19 cellular contexts compared by ENCODE assay signal in genomic region chr5:142815469-142815868, GRCh38.
"Had no signal": no experiment of that assay in that cellular context is flagged by ENCODE, and none has a peak within 500 bp of the region (broad histone marks: within the 10 kb centered on the region; RNA-seq: fewer than 3 reads in every experiment).

No MANE protein-coding gene starts in this region.

- ATAC-seq: esophagus mucosa; heart left ventricle; naive thymus-derived CD4-positive, alpha-beta T cell had no signal

- H3K4me3 Mint-ChIP-seq: naive thymus-derived CD4-positive, alpha-beta T cell; nephron progenitor cell had no signal

- H3K36me3 ChIP-seq: heart left ventricle, right atrium auricular region, sigmoid colon had no signal

- H3K27ac Mint-ChIP-seq: nephron progenitor cell had no signal

- FAIRE-seq: frontal cortex, islet of Langerhans, urothelium cell line had no signal

- H3K27me3 Mint-ChIP-seq: naive thymus-derived CD4-positive, alpha-beta T cell had no signal

- H3K4me3 ChIP-seq: coronary artery, dorsolateral prefrontal cortex, heart left ventricle, right atrium auricular region, sigmoid colon, skin epidermis had no signal

- H3K9me3 ChIP-seq: heart left ventricle, right atrium auricular region, sigmoid colon had no signal

- H3K27me3 ChIP-seq: dorsolateral prefrontal cortex, heart left ventricle, right atrium auricular region, sigmoid colon had no signal

- DNase-seq: dorsolateral prefrontal cortex; effector CD8-positive, alpha-beta T cell; heart left ventricle; hypothalamus; kidney glomerular epithelial cell; mammary epithelial cell; naive thymus-derived CD4-positive, alpha-beta T cell; nephron progenitor cell; sigmoid colon; stimulated activated CD4-positive, alpha-beta T cell treated with anti-CD3 and anti-CD28 coated beads, Interleukin-12 subunit alpha, Interleukin-12 subunit beta, amount 100 ng/mL, for 4 hours; stimulated activated naive CD4-positive, alpha-beta T cell treated with Interleukin-2 at 50 U/mL for 16 hours; trophoblast cell had no signal
